ENCODE assay signal across 33 cellular contexts in genomic region chr7:110480964-110481363, GRCh38.
"Had no signal": no experiment of that assay in that cellular context is flagged by ENCODE, and none has a peak within 500 bp of the region (broad histone marks: within the 10 kb centered on the region; RNA-seq: fewer than 3 reads in every experiment).

No MANE protein-coding gene starts in this region.

- H3K4me1 ChIP-seq: adrenal gland, ascending aorta, body of pancreas, breast epithelium had no signal

- FAIRE-seq: astrocyte, bronchial epithelial cell had no signal

- H3K36me3 ChIP-seq: adrenal gland, ascending aorta, brain microvascular endothelial cell, breast epithelium, cardiac muscle cell had no signal

- H3K27ac ChIP-seq: adrenal gland, ascending aorta, body of pancreas, brain microvascular endothelial cell, breast epithelium, cardiac muscle cell had no signal

- H3K9me3 ChIP-seq: adrenal gland, ascending aorta had no signal

- H3K4me3 ChIP-seq: adrenal gland, ascending aorta, body of pancreas, breast epithelium, cardiac muscle cell had no signal

- DNase-seq: activated effector memory CD4-positive, alpha-beta T cell treated with anti-CD3 and anti-CD28 coated beads, Interleukin-2, amount 50 U/mL, for 16 hours; activated effector memory CD4-positive, alpha-beta T cell treated with Interleukin-2 at 50 U/mL for 16 hours; activated gamma-delta T cell; activated gamma-delta T cell treated with Interleukin-2 at 50 U/mL for 16 hours; activated naive CD4-positive, alpha-beta T cell; activated naive CD4-positive, alpha-beta T cell treated with anti-CD3 and anti-CD28 coated beads for 36 hours; activated naive CD4-positive, alpha-beta T cell treated with anti-CD3 and anti-CD28 coated beads, Interleukin-2, amount 10 ng/mL, durations not matched to agents 7 days and 5 days; activated naive CD4-positive, alpha-beta T cell treated with anti-CD3 and anti-CD28 coated beads, Interleukin-2, amount 50 U/mL, for 16 hours; activated naive CD4-positive, alpha-beta T cell treated with Interleukin-2 at 50 U/mL for 16 hours; activated naive CD8-positive, alpha-beta T cell treated with anti-CD3 and anti-CD28 coated beads for 36 hours; activated naive CD8-positive, alpha-beta T cell treated with anti-CD3 and anti-CD28 coated beads, Interleukin-2, amount 10 ng/mL, durations not matched to agents 7 days and 5 days; activated naive CD8-positive, alpha-beta T cell treated with anti-CD3 and anti-CD28 coated beads, Interleukin-2, amount 50 U/mL, for 24 hours; activated T-cell treated with anti-CD3 and anti-CD28 coated beads, Interleukin-2, amount 50 U/mL, for 24 hours; activated T-cell treated with anti-CD3 and anti-CD28 coated beads, Interleukin-2, amount 50 U/mL, for 4 hours; activated T-cell treated with anti-CD3 and anti-CD28 coated beads, Interleukin-2, amount 50 U/mL, for 48 hours; activated T-cell treated with anti-CD3 and anti-CD28 coated beads, Interleukin-2, amount 50 U/mL, for 72 hours; adrenal gland; amniotic stem cell; amygdala; anterior cingulate cortex; aorta; body of pancreas; brain microvascular endothelial cell; caudate nucleus; central memory CD4-positive, alpha-beta T cell; cerebellar nuclear complex had no signal

- ATAC-seq: activated naive CD4-positive, alpha-beta T cell treated with anti-CD3 and anti-CD28 coated beads, Interleukin-2, amount 50 U/mL, for 72 hours; activated naive CD8-positive, alpha-beta T cell treated with anti-CD3 and anti-CD28 coated beads, Interleukin-2, amount 50 U/mL, for 24 hours; activated T-cell treated with anti-CD3 and anti-CD28 coated beads, Interleukin-2, amount 50 U/mL, for 4 hours; activated T-cell treated with anti-CD3 and anti-CD28 coated beads, Interleukin-2, amount 50 U/mL, for 72 hours; activated T-helper 17 cell treated with anti-CD3 and anti-CD28 coated beads, Interleukin-2, amount 50 U/mL, for 72 hours; body of pancreas had no signal
